In genomic region chr6:3912366-3913076, GRCh38 we compare ENCODE assay signal across 10 cellular contexts.
A peak's percentile ranks its signal among the peaks of the same experiment; 100 is the strongest.
DNase-seq lines count a peak whose midpoint lies in the region; ATAC-seq, FAIRE-seq and TF ChIP-seq lines count a peak whose summit lies in the region.
"Had no signal": no experiment of that assay in that cellular context is flagged by ENCODE, and none has a peak within 500 bp of the region (broad histone marks: within the 10 kb centered on the region; RNA-seq: fewer than 3 reads in every experiment).

No MANE protein-coding gene starts in this region.

- no peaks in the 10 kb centered on the region for H3K36me3 ChIP-seq in PC-9 (ENCODE audit: low read depth)
- H3K36me3 ChIP-seq in muscle layer of colon (ENCODE audit: insufficient read depth, low read length): no peaks in the 10 kb centered on the region

- no peaks in the 10 kb centered on the region for H3K9me2 ChIP-seq in PC-9 (ENCODE audit: insufficient read depth)

- DNase-seq in PC-9: no peak
- DNase-seq in epithelial cell of prostate (ENCODE audit: low read depth, low spot score): no peak
- DNase-seq in urothelium cell line (ENCODE audit: low spot score): peak; percentile 32
- DNase-seq in NCI-H1105 treated with DMSO at 0.1 percent for 48 hours (lab: John Stamatoyannopoulos, UW): no peak
- DNase-seq: activated naive CD4-positive, alpha-beta T cell treated with anti-CD3 and anti-CD28 coated beads, Interleukin-2, amount 50 U/mL, for 16 hours had no signal

- peaks cover 29% of the 10 kb centered on the region for H3F3A ChIP-seq in PC-9 (ENCODE audit: insufficient read depth, low read depth)

- H3K27me3 ChIP-seq in PC-9 (ENCODE audit: insufficient read depth, low read depth): no peaks in the 10 kb centered on the region
- no peaks in the 10 kb centered on the region for H3K27me3 ChIP-seq in muscle layer of colon (ENCODE audit: control insufficient read depth in 1 of 2, insufficient read depth in 2 of 2, low read length in 2 of 2)

- no peak overlapping the region for H2AFZ ChIP-seq in PC-9

- no peak for FAIRE-seq in urothelium cell line (lab: Jason Lieb, UNC)
- FAIRE-seq: endometrium, islet of Langerhans had no signal

- H3K27ac ChIP-seq in PC-9 (peak overlapping the region; percentile 100), epithelial cell of prostate (peak overlapping the region; percentile 72), muscle layer of colon (ENCODE audit: low read depth, low read length) (peak overlapping the region; percentile 69)

- H4K20me1 ChIP-seq in PC-9 (ENCODE audit: insufficient read depth): no peaks in the 10 kb centered on the region

- POLR2A ChIA-PET in PC-9 (lab: Charles Lee; ENCODE audit: unreplicated experiment): interaction anchor here (0.6 to 0.7 kb wide), 2 partner anchors 11 to 108 kb away, joined by 3 to 6 read pairs; a partner anchor contains a TSS

- H3K4me1 ChIP-seq in PC-9 (replicated peaks; ENCODE audit: insufficient read depth) (peaks cover 44% of the 10 kb centered on the region), muscle layer of colon (ENCODE audit: insufficient read depth, low read length) (peaks cover 31% of the 10 kb centered on the region)

- peak overlapping the region; percentile 94 for H3K4me2 ChIP-seq in PC-9

- CTCF ChIA-PET in PC-9 (lab: Charles Lee): interaction anchor here (1.7 to 2.7 kb wide), 2 partner anchors 20 to 63 kb away, joined by 9 to 12 read pairs; partner anchors contain the start of gene FAM50B

- no peaks in the 10 kb centered on the region for H3K79me2 ChIP-seq in PC-9 (ENCODE audit: low read depth)

- BruUV-seq in PC-9 (replicated peaks; lab: Mats Ljungman, UMichigan): no TSS peak

- no peak for TF ChIP-seq CTCF in PC-9 (conservative IDR thresholded peaks at IDR 0.05)

- no peak overlapping the region for H3K9ac ChIP-seq in muscle layer of colon (ENCODE audit: low read length)

- ATAC-seq in GM18502 (IDR thresholded peaks at IDR 0.05; ENCODE audit: poor library complexity, unreplicated experiment) (no peak), GM19455 (IDR thresholded peaks at IDR 0.05; ENCODE audit: unreplicated experiment) (no peak)

- peaks cover 3% of the 10 kb centered on the region; the same call in 1 of the 2 replicates for H3K9me3 ChIP-seq in PC-9 (ENCODE audit: insufficient read depth, low read depth)
- no peaks in the 10 kb centered on the region for H3K9me3 ChIP-seq in muscle layer of colon (ENCODE audit: low read length)

- intact Hi-C loops in PC-9 (cut with micrococcal nuclease; ENCODE audit: unreplicated experiment): loop anchor here (1.0 to 2.0 kb wide), 4 partner anchors 24 to 86 kb away; partner anchors contain the start of gene FAM50B

- H3K4me3 ChIP-seq in PC-9 (peak overlapping the region; percentile 49; the same call in 1 of the 2 replicates), muscle layer of colon (ENCODE audit: low read depth in 1 of 2, low read length in 2 of 2) (no peak overlapping the region)
